In genomic region chr21:42067531-42068255, GRCh38 we compare ENCODE assay signal across 1 cellular context.
TF ChIP-seq lines count a peak whose summit lies in the region.

No MANE protein-coding gene starts in this region.

TF ChIP-seq in K562, 482 proteins besides CTCF, POLR2A, EP300 and RAD21:
- TF ChIP-seq ZNF57 (CRISPR knock-in tag; IDR thresholded peaks at IDR 0.05): no peak
- TF ChIP-seq BHLHE40 (IDR thresholded peaks at IDR 0.05; ENCODE audit: low read length): peak; percentile 43; the same call in 1 of the 2 replicates
